8 cellular contexts compared by ENCODE assay signal in the genomic region with DNA sequence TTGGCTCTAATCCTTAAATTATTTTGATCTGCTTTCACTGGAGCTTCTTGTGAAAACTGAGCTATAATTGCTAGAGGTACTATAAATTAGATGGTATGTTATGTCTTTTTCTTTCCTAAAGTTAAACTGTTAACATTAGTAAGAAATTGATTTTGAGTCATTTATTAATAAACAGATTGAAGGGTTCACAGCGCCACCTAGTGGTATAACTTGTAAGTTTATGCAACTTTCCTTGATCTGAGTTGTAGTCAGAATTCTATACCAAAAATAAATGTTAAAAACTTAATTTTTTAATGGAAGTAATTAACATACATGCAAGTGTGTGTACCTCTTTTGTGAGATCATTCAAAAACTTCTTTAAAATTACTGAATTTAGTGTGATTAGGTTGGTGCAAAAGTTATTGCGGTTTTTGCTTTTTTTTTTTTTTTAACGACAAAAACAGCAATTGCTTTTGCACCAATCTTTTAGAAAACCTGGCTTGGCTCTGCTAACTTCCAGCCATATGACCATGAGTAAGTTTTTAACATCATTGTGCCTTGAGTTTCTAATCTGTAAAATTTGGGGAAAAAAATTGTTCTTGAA.
DNase-seq lines count a peak whose midpoint lies in the region; ATAC-seq and TF ChIP-seq lines count a peak whose summit lies in the region.

No MANE protein-coding gene starts in this region.

- no peaks in the 10 kb centered on the region for H3K4me1 Mint-ChIP-seq in progenitor cell of endocrine pancreas (ENCODE audit: low read depth)

- H3K9me3 Mint-ChIP-seq in progenitor cell of endocrine pancreas (ENCODE audit: low read depth) = peaks cover 2% of the 10 kb centered on the region

- no peak overlapping the region for H3K27ac Mint-ChIP-seq in progenitor cell of endocrine pancreas

- no TSS peak for BruUV-seq in Panc1 (replicated peaks; lab: Mats Ljungman, UMichigan)

- DNase-seq in NCI-H187 treated with DMSO at 0.1 percent for 48 hours (lab: John Stamatoyannopoulos, UW) (peak; percentile 33), NCI-H187 (lab: John Stamatoyannopoulos, UW) (no peak), HAP-1 (ENCODE audit: low spot score in 2 of 2) (peak; percentile 29 to 45), Panc1 (ENCODE audit: low read depth, low spot score) (no peak), erythroblast (lab: John Stamatoyannopoulos, UW) (peak; percentile 61 to 82), progenitor cell of endocrine pancreas (ENCODE audit: low spot score, unreplicated experiment) (no peak), GDM1 (lab: John Stamatoyannopoulos, UW) (no peak)

- no peaks in the 10 kb centered on the region for H3K36me3 Mint-ChIP-seq in progenitor cell of endocrine pancreas (ENCODE audit: insufficient read depth)

- CTCF ChIA-PET in Panc1 (lab: Charles Lee) = interaction anchor here (0.5 kb wide), 1 partner anchor 1799 kb away, joined by 3 read pairs; no protein-coding TSS in a partner anchor

- H3K27me3 Mint-ChIP-seq in progenitor cell of endocrine pancreas = no peaks in the 10 kb centered on the region

- H3K4me3 Mint-ChIP-seq in progenitor cell of endocrine pancreas (ENCODE audit: low read depth) = no peak overlapping the region

- intact Hi-C loops in Panc1 (cut with micrococcal nuclease; ENCODE audit: unreplicated experiment) = no loop called here

- H3K4me3 ChIP-seq in HAP-1 = no peak overlapping the region
- no peak overlapping the region for H3K4me3 ChIP-seq in Panc1 (ENCODE audit: low read depth in 2 of 2, low read length in 2 of 2)

- H3K4me1 ChIP-seq in HAP-1 (no peaks in the 10 kb centered on the region), Panc1 (ENCODE audit: control insufficient read depth, insufficient read depth, low read length) (no peaks in the 10 kb centered on the region)

- in situ Hi-C loops in HAP-1 (cut with MboI; ENCODE audit: low sequenced_read_pairs) = no loop called here
- in situ Hi-C loops in Panc1 (cut with HindIII; ENCODE audit: low pct_unique_long_range_greater_than_20kb, low sequenced_read_pairs) = no loop called here

- no peak for TF ChIP-seq POLR2A in erythroblast (IDR thresholded peaks at IDR 0.05; ENCODE audit: low read length)

- H3K9me3 ChIP-seq in HAP-1 (no peaks in the 10 kb centered on the region), Panc1 (ENCODE audit: control insufficient read depth, insufficient read depth, low read depth, low read length) (no peaks in the 10 kb centered on the region)

- ATAC-seq in Panc1 = no peak
- ATAC-seq in HG03139 (IDR thresholded peaks at IDR 0.05; ENCODE audit: unreplicated experiment) = no peak

- no peak overlapping the region for H3K27ac ChIP-seq in Panc1 (ENCODE audit: low read length)

- no peaks in the 10 kb centered on the region for H3K36me3 ChIP-seq in HAP-1 (replicated peaks)
- H3K36me3 ChIP-seq in Panc1 (ENCODE audit: control insufficient read depth, insufficient read depth, low read length) = no peaks in the 10 kb centered on the region

- POLR2A ChIA-PET in Panc1 (lab: Charles Lee) = no interaction called here

- TF ChIP-seq CTCF in Panc1 (IDR thresholded peaks at IDR 0.05) = peak; percentile 38; the same call in 1 of the 2 replicates
- TF ChIP-seq CTCF in progenitor cell of endocrine pancreas (IDR thresholded peaks at IDR 0.05; ENCODE audit: unreplicated experiment) = peak; percentile 94

- H3K27me3 ChIP-seq in HAP-1 (ENCODE audit: low read depth) (no peaks in the 10 kb centered on the region), Panc1 (ENCODE audit: control insufficient read depth, insufficient read depth, low read length) (no peaks in the 10 kb centered on the region)

Comparison
In these comparisons a context has a peak if more than half of its experiments do, and no peak if none do; other contexts are left out.
1. DNase-seq: peak in NCI-H187 treated with DMSO at 0.1 percent for 48 hours (single experiment), HAP-1 (2 of 2) and erythroblast (2 of 2); none in NCI-H187 (0 of 2), Panc1 (single experiment), progenitor cell of endocrine pancreas (single experiment) and GDM1 (single experiment).